14 cellular contexts compared by ENCODE assay signal in genomic region chr14:24123465-24124417, GRCh38. TPM values are rescaled to one million over a fixed set of nuclear protein-coding genes. Genes with fewer than 3 reads are reported as not detected.
DNase-seq lines count a peak whose midpoint lies in the region; ATAC-seq, FAIRE-seq and TF ChIP-seq lines count a peak whose summit lies in the region.
"Had no signal": no experiment of that assay in that cellular context is flagged by ENCODE, and none has a peak within 500 bp of the region (broad histone marks: within the 10 kb centered on the region; RNA-seq: fewer than 3 reads in every experiment).

No MANE protein-coding gene starts in this region.

- in situ Hi-C loops in gastrocnemius medialis (cut with MboI; ENCODE audit: low sequenced_read_pairs in 4 of 4), result no loop called here

- H3K9me3 ChIP-seq in pancreas (no peaks in the 10 kb centered on the region), gastrocnemius medialis (no peaks in the 10 kb centered on the region), neuronal stem cell (replicated peaks in 1 of 2; ENCODE audit: control insufficient read depth in 2 of 2, insufficient read depth in 1 of 2, low read depth in 1 of 2, low read length in 2 of 2) (no peaks in the 10 kb centered on the region), small intestine (ENCODE audit: control insufficient read depth, low read depth) (no peaks in the 10 kb centered on the region)
- H3K9me3 ChIP-seq: heart right ventricle had no signal

- no peak overlapping the region for H4K8ac ChIP-seq in neuronal stem cell (ENCODE audit: low read depth, low read length)

- no peak overlapping the region for H2BK12ac ChIP-seq in neuronal stem cell (ENCODE audit: low read length)

- H2BK15ac ChIP-seq in neuronal stem cell (ENCODE audit: low read length), result no peak overlapping the region

- H3K9ac ChIP-seq in neuronal stem cell (ENCODE audit: low read depth, low read length, poor library complexity), result no peak overlapping the region

- H3K23ac ChIP-seq in neuronal stem cell (ENCODE audit: low read depth, low read length, poor library complexity), result no peak overlapping the region

- peak; percentile 40 for DNase-seq in GM10266 (ENCODE audit: extremely low spot score)
- no peak for DNase-seq in left lobe of liver (ENCODE audit: low spot score)
- DNase-seq in pancreas, result no peak
- no peak for DNase-seq in gastrocnemius medialis
- no peak for DNase-seq in neuronal stem cell (ENCODE audit: low spot score)
- no peak for DNase-seq in small intestine
- DNase-seq: activated CD4-positive, alpha-beta T cell treated with anti-CD3 and anti-CD28 coated beads for 48 hours; CD8-positive, alpha-beta T cell; heart right ventricle; mesenchymal stem cell; NCI-H1048; NCI-H524 treated with DMSO at 0.1 percent for 48 hours had no signal

- no peak overlapping the region for H3K18ac ChIP-seq in neuronal stem cell (ENCODE audit: low read length)

- H3K14ac ChIP-seq in neuronal stem cell (ENCODE audit: low read length), result no peak overlapping the region

- H2BK5ac ChIP-seq in neuronal stem cell (ENCODE audit: low read length), result no peak overlapping the region

- no peak overlapping the region for H4K91ac ChIP-seq in neuronal stem cell (ENCODE audit: low read depth, low read length, poor library complexity)

- no peak overlapping the region for H2AFZ ChIP-seq in neuronal stem cell (ENCODE audit: low read length)

- peaks cover 0 to 45% (median 42%) of the 10 kb centered on the region in 3 donors for H3K36me3 ChIP-seq in pancreas
- H3K36me3 ChIP-seq in gastrocnemius medialis, result peaks cover 2 to 56% of the 10 kb centered on the region in 2 donors
- peaks cover 26 to 44% of the 10 kb centered on the region in 2 donors for H3K36me3 ChIP-seq in neuronal stem cell (replicated peaks in 1 of 2; ENCODE audit: control insufficient read depth in 2 of 2, insufficient read depth in 2 of 2, low read length in 2 of 2)
- peaks cover 3 to 15% of the 10 kb centered on the region in 2 donors for H3K36me3 ChIP-seq in small intestine (ENCODE audit: control insufficient read depth in 2 of 2, insufficient read depth in 2 of 2, low read length in 2 of 2)

- H2BK120ac ChIP-seq in neuronal stem cell (ENCODE audit: low read depth, low read length), result no peak overlapping the region

- intact Hi-C loops in pancreas (cut with DNase I), result no loop called here
- intact Hi-C loops in gastrocnemius medialis (cut with DNase I; ENCODE audit: low total_unique reads), result no loop called here

- no peak overlapping the region for H3K4me2 ChIP-seq in neuronal stem cell (ENCODE audit: insufficient read depth, low read length, poor library complexity, severe bottlenecking)

- no peaks in the 10 kb centered on the region for H3K4me1 ChIP-seq in pancreas
- H3K4me1 ChIP-seq in gastrocnemius medialis, result no peaks in the 10 kb centered on the region
- no peaks in the 10 kb centered on the region for H3K4me1 ChIP-seq in neuronal stem cell (ENCODE audit: control insufficient read depth in 2 of 2, insufficient read depth in 1 of 2, low read depth in 1 of 2, low read length in 2 of 2)
- H3K4me1 ChIP-seq in small intestine (ENCODE audit: control insufficient read depth in 2 of 2, insufficient read depth in 1 of 2, low read depth in 1 of 2, low read length in 1 of 2), result no peaks in the 10 kb centered on the region
- H3K4me1 ChIP-seq: heart right ventricle had no signal

- H2AK5ac ChIP-seq in neuronal stem cell (ENCODE audit: low read depth, low read length), result no peak overlapping the region

- 86 to 89% methylated on average over 9 of the region's 9 CpGs for WGBS in pancreas, 2 donors
- WGBS in neuronal stem cell (ENCODE audit: extremely low coverage in 2 of 2, insufficient read length in 2 of 2, insufficient replicate concordance in 1 of 2), 2 donors, result no CpG with 5 or more reads among the region's 9 CpGs
- WGBS in small intestine, 3 donors, result 85 to 87% (median 86%) methylated on average over 9 of the region's 9 CpGs

- H3K4me3 ChIP-seq in pancreas (no peak overlapping the region), gastrocnemius medialis (no peak overlapping the region), neuronal stem cell (ENCODE audit: low read length in 2 of 2) (peak overlapping the region in 1 of 2 donors; percentile 33), small intestine (ENCODE audit: low read depth in 1 of 2, low read length in 2 of 2) (no peak overlapping the region)
- H3K4me3 ChIP-seq: heart right ventricle had no signal

- H3K79me1 ChIP-seq in neuronal stem cell (ENCODE audit: low read depth, low read length), result no peaks in the 10 kb centered on the region

- H3K27me3 ChIP-seq in pancreas (no peaks in the 10 kb centered on the region), gastrocnemius medialis (no peaks in the 10 kb centered on the region), neuronal stem cell (ENCODE audit: control insufficient read depth in 3 of 3, insufficient read depth in 3 of 3, low read depth in 1 of 3, low read length in 3 of 3) (no peaks in the 10 kb centered on the region), small intestine (ENCODE audit: control insufficient read depth in 2 of 2, insufficient read depth in 2 of 2, low read length in 2 of 2) (no peaks in the 10 kb centered on the region)
- H3K27me3 ChIP-seq: heart right ventricle had no signal

- FAIRE-seq in pancreas (lab: Jason Lieb, UNC) (no peak), small intestine (lab: Jason Lieb, UNC) (no peak)

- ATAC-seq in GM19397 (IDR thresholded peaks at IDR 0.05; ENCODE audit: unreplicated experiment), result peak; percentile 47
- ATAC-seq in HG03442 (IDR thresholded peaks at IDR 0.05; ENCODE audit: unreplicated experiment), result peak; percentile 42
- ATAC-seq in left lobe of liver, result peak; percentile 5
- no peak for ATAC-seq in pancreas
- ATAC-seq in gastrocnemius medialis, result no peak
- ATAC-seq: CD8-positive, alpha-beta T cell had no signal

- no peak overlapping the region for H3K4ac ChIP-seq in neuronal stem cell (ENCODE audit: low read length)

- no peak for TF ChIP-seq POLR2A in gastrocnemius medialis (IDR thresholded peaks at IDR 0.05)

- no peak for TF ChIP-seq CTCF in GM10266 (IDR thresholded peaks at IDR 0.05; ENCODE audit: control insufficient read depth, insufficient read depth, low read depth, missing control alignments)
- TF ChIP-seq CTCF in pancreas (IDR thresholded peaks at IDR 0.05), result no peak
- TF ChIP-seq CTCF in gastrocnemius medialis (IDR thresholded peaks at IDR 0.05 in 4 of 5, conservative IDR thresholded peaks at IDR 0.05 in 1 of 5), result no peak

- H3K27ac ChIP-seq in pancreas (no peak overlapping the region), gastrocnemius medialis (no peak overlapping the region), neuronal stem cell (replicated peaks; ENCODE audit: low read length) (no peak overlapping the region), small intestine (ENCODE audit: low read depth in 1 of 2, low read length in 1 of 2) (no peak overlapping the region)

RNA-seq across cellular contexts. Expression of gene FITM1, which starts 6.7 kb away (rescaled TPM):
- total RNA-seq in left lobe of liver (34.9 TPM), pancreas (10 to 100 TPM in 1 of 6 donors, 1 to 10 TPM in 5; 2.7 to 12.0 (median 4.0) TPM), gastrocnemius medialis (10 to 100 TPM; 45.3 to 91.3 (median 65.4) TPM)
- polyA plus RNA-seq in pancreas (10 to 100 TPM in 1 of 2 donors, 1 to 10 TPM in 1; 3.4 to 11.1 TPM), small intestine (1 to 10 TPM; 2.4 to 5.8 (median 5.1) TPM)
- 0.33 TPM for polyA plus RNA-seq in neuronal stem cell (2013, experiment 1 of 2)
- 0.18 TPM for polyA plus RNA-seq in neuronal stem cell (2013, experiment 2 of 2)

RNA-seq across cellular contexts. Expression of gene NRL, which starts 9.0 kb away (rescaled TPM):
- total RNA-seq in left lobe of liver (3.5 TPM), pancreas (1 to 10 TPM in 3 of 6 donors, under 1 TPM in 3; 0.37 to 2.4 (median 1.1) TPM), gastrocnemius medialis (1 to 10 TPM in 3 of 4 donors, under 1 TPM in 1; 0.82 to 4.5 (median 2.4) TPM)
- polyA plus RNA-seq in pancreas (1 to 10 TPM; 2.3 TPM), small intestine (1 to 10 TPM; 2.4 to 4.0 (median 2.9) TPM)
- 1.2 TPM for polyA plus RNA-seq in neuronal stem cell (2013, experiment 1 of 2)
- polyA plus RNA-seq in neuronal stem cell (2013, experiment 2 of 2), result 0.97 TPM

RNA-seq across cellular contexts. Expression of gene DCAF11, which starts 9.2 kb away (rescaled TPM):
- 212 TPM for total RNA-seq in left lobe of liver
- 10 to 100 TPM; 50.1 to 78.9 (median 60.3) TPM for total RNA-seq in pancreas
- 10 to 100 TPM; 34.2 to 41.6 TPM for polyA plus RNA-seq in pancreas
- 100 to 1,000 TPM in 1 of 4 donors, 10 to 100 TPM in 3; 52.4 to 113 (median 88.7) TPM for total RNA-seq in gastrocnemius medialis
- 31.3 TPM for polyA plus RNA-seq in neuronal stem cell (2013, experiment 1 of 2)
- 30.9 TPM for polyA plus RNA-seq in neuronal stem cell (2013, experiment 2 of 2)
- polyA plus RNA-seq in small intestine, result 100 to 1,000 TPM in 1 of 3 donors, 10 to 100 TPM in 2; 72.1 to 122 (median 76.3) TPM

RNA-seq across cellular contexts. Expression of gene PSME1, which starts 12.3 kb away (rescaled TPM):
- total RNA-seq in left lobe of liver, result 98.1 TPM
- 100 to 1,000 TPM in 2 of 6 donors, 10 to 100 TPM in 4; 46.4 to 107 (median 68.8) TPM for total RNA-seq in pancreas
- 100 to 1,000 TPM in 1 of 2 donors, 10 to 100 TPM in 1; 88.9 to 132 TPM for polyA plus RNA-seq in pancreas
- total RNA-seq in gastrocnemius medialis, result 100 to 1,000 TPM in 2 of 4 donors, 10 to 100 TPM in 2; 63.3 to 158 (median 87.5) TPM
- polyA plus RNA-seq in neuronal stem cell (2013, experiment 1 of 2), result 61.7 TPM
- polyA plus RNA-seq in neuronal stem cell (2013, experiment 2 of 2), result 61.2 TPM
- polyA plus RNA-seq in small intestine, result 100 to 1,000 TPM; 431 to 576 (median 503) TPM

RNA-seq across cellular contexts. Expression of gene EMC9, which starts 17.6 kb away (rescaled TPM):
- total RNA-seq in left lobe of liver (24.2 TPM), pancreas (10 to 100 TPM in 5 of 6 donors, 1 to 10 TPM in 1; 8.1 to 18.8 (median 13.5) TPM), gastrocnemius medialis (10 to 100 TPM; 13.6 to 18.8 (median 16.3) TPM)
- polyA plus RNA-seq in pancreas (10 to 100 TPM; 52.4 to 72.6 TPM), small intestine (10 to 100 TPM; 34.2 to 74.7 (median 48.4) TPM)
- polyA plus RNA-seq in neuronal stem cell (2013, experiment 1 of 2), result 18.2 TPM
- polyA plus RNA-seq in neuronal stem cell (2013, experiment 2 of 2), result 17.6 TPM

Comparison
In these comparisons a context has a peak if more than half of its experiments do, and no peak if none do; other contexts are left out.
1. ATAC-seq: peak in GM19397 (single experiment), HG03442 (single experiment) and left lobe of liver (single experiment); none in pancreas (0 of 4) and gastrocnemius medialis (0 of 2).